1 cellular context compared by ENCODE assay signal in genomic region chr12:75981773-75982564, GRCh38.
TF ChIP-seq lines count a peak whose summit lies in the region.

No MANE protein-coding gene starts in this region.

TF ChIP-seq in IMR-90, 13 proteins besides CTCF, POLR2A, EP300 and RAD21 (continued from another document):
- TF ChIP-seq MAZ (IDR thresholded peaks at IDR 0.05; ENCODE audit: borderline replicate concordance, low read depth, low read length) (no peak), FOS (IDR thresholded peaks at IDR 0.05; ENCODE audit: low read depth, low read length) (no peak), NFE2L2 (IDR thresholded peaks at IDR 0.05; ENCODE audit: low read depth, low read length) (no peak), ELK1 (IDR thresholded peaks at IDR 0.05; ENCODE audit: borderline replicate concordance, low read depth, low read length) (no peak)
